ENCODE assay signal across 1 cellular context in genomic region chr22:42039271-42039670, GRCh38.
TF ChIP-seq lines count a peak whose summit lies in the region.

No MANE protein-coding gene starts in this region.

TF ChIP-seq in WTC11, 78 proteins besides CTCF, POLR2A, EP300 and RAD21 (continued from another document):
- TF ChIP-seq, protein P1, sequence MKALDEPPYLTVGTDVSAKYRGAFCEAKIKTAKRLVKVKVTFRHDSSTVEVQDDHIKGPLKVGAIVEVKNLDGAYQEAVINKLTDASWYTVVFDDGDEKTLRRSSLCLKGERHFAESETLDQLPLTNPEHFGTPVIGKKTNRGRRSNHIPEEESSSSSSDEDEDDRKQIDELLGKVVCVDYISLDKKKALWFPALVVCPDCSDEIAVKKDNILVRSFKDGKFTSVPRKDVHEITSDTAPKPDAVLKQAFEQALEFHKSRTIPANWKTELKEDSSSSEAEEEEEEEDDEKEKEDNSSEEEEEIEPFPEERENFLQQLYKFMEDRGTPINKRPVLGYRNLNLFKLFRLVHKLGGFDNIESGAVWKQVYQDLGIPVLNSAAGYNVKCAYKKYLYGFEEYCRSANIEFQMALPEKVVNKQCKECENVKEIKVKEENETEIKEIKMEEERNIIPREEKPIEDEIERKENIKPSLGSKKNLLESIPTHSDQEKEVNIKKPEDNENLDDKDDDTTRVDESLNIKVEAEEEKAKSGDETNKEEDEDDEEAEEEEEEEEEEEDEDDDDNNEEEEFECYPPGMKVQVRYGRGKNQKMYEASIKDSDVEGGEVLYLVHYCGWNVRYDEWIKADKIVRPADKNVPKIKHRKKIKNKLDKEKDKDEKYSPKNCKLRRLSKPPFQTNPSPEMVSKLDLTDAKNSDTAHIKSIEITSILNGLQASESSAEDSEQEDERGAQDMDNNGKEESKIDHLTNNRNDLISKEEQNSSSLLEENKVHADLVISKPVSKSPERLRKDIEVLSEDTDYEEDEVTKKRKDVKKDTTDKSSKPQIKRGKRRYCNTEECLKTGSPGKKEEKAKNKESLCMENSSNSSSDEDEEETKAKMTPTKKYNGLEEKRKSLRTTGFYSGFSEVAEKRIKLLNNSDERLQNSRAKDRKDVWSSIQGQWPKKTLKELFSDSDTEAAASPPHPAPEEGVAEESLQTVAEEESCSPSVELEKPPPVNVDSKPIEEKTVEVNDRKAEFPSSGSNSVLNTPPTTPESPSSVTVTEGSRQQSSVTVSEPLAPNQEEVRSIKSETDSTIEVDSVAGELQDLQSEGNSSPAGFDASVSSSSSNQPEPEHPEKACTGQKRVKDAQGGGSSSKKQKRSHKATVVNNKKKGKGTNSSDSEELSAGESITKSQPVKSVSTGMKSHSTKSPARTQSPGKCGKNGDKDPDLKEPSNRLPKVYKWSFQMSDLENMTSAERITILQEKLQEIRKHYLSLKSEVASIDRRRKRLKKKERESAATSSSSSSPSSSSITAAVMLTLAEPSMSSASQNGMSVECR (CRISPR knock-in tag; IDR thresholded peaks at IDR 0.05; ENCODE audit: borderline replicate concordance): no peak
- TF ChIP-seq, protein P2, sequence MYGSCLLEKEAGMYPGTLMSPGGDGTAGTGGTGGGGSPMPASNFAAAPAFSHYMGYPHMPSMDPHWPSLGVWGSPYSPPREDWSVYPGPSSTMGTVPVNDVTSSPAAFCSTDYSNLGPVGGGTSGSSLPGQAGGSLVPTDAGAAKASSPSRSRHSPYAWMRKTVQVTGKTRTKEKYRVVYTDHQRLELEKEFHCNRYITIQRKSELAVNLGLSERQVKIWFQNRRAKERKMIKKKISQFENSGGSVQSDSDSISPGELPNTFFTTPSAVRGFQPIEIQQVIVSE (CRISPR knock-in tag; IDR thresholded peaks at IDR 0.05; ENCODE audit: borderline replicate concordance): no peak
- TF ChIP-seq TCF7 (CRISPR knock-in tag; IDR thresholded peaks at IDR 0.05; ENCODE audit: low read depth) (no peak), PRRX2 (CRISPR knock-in tag; IDR thresholded peaks at IDR 0.05) (no peak), NR1H2 (CRISPR knock-in tag; IDR thresholded peaks at IDR 0.05) (no peak), E2F5 (CRISPR knock-in tag; IDR thresholded peaks at IDR 0.05) (no peak), CREM (CRISPR knock-in tag; IDR thresholded peaks at IDR 0.05) (no peak), RELA (CRISPR knock-in tag; IDR thresholded peaks at IDR 0.05; ENCODE audit: borderline replicate concordance) (no peak), ZNF121 (CRISPR knock-in tag; IDR thresholded peaks at IDR 0.05) (no peak), KAT7 (CRISPR knock-in tag; IDR thresholded peaks at IDR 0.05; ENCODE audit: borderline replicate concordance) (no peak)
- TF ChIP-seq, protein P3, sequence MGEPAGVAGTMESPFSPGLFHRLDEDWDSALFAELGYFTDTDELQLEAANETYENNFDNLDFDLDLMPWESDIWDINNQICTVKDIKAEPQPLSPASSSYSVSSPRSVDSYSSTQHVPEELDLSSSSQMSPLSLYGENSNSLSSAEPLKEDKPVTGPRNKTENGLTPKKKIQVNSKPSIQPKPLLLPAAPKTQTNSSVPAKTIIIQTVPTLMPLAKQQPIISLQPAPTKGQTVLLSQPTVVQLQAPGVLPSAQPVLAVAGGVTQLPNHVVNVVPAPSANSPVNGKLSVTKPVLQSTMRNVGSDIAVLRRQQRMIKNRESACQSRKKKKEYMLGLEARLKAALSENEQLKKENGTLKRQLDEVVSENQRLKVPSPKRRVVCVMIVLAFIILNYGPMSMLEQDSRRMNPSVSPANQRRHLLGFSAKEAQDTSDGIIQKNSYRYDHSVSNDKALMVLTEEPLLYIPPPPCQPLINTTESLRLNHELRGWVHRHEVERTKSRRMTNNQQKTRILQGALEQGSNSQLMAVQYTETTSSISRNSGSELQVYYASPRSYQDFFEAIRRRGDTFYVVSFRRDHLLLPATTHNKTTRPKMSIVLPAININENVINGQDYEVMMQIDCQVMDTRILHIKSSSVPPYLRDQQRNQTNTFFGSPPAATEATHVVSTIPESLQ (CRISPR knock-in tag; IDR thresholded peaks at IDR 0.05): no peak
